25 cellular contexts compared by ENCODE assay signal in the genomic region with DNA sequence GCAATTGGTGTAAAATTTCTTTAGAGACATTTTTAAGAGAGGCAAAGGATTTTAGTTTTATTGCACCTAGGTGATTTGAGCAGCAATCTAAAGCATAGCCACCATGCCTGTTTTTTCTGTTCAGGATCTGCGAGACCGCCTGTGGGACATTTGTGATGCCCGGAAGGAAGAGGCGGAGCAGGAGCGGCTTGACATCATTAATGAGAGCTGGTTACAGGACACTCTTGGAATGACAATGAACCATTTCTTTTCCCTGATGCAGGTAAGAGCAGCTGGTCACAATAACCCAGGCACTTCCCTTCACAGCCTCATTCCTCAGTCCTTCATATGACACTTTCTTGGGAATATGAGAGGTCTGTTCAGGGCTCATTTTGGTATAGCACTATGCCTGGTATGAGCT.
"Had no signal": no experiment of that assay in that cellular context is flagged by ENCODE, and none has a peak within 500 bp of the region (broad histone marks: within the 10 kb centered on the region; RNA-seq: fewer than 3 reads in every experiment).

No MANE protein-coding gene starts in this region.

- H3K4me1 ChIP-seq: breast epithelium, SJSA1 had no signal

- H3K36me3 ChIP-seq: breast epithelium, SJSA1 had no signal

- H3K9me3 ChIP-seq: breast epithelium, SJSA1 had no signal

- H3K27ac Mint-ChIP-seq: activated B cell treated with CpG ODN at 0.5 μM for 24 hours; activated CD4-positive, alpha-beta memory T cell treated with anti-CD3 and anti-CD28 coated beads, Interleukin-2, amount 10 ng/mL, durations not matched to agents 7 days and 5 days; activated CD4-positive, alpha-beta T cell treated with anti-CD3 and anti-CD28 coated beads for 36 hours; activated T-helper 17 cell treated with anti-CD3 and anti-CD28 coated beads, Interleukin-2, amount 50 U/mL, for 72 hours; T-helper 1 cell treated with Interleukin-12 subunit alpha and Interleukin-12 subunit beta and Interleukin-4 antibody, amounts not matched to agents 30 μg/mL and 1 μg/mL, for 36 hours had no signal

- H3K4me3 ChIP-seq: breast epithelium, SJSA1 had no signal

- ATAC-seq: activated CD4-positive, alpha-beta T cell treated with anti-CD3 and anti-CD28 coated beads for 36 hours; activated T-helper 17 cell treated with anti-CD3 and anti-CD28 coated beads, Interleukin-2, amount 50 U/mL, for 72 hours had no signal

- H3K4me3 Mint-ChIP-seq: activated B cell treated with CpG ODN at 0.5 μM for 24 hours; activated CD4-positive, alpha-beta memory T cell treated with anti-CD3 and anti-CD28 coated beads, Interleukin-2, amount 10 ng/mL, durations not matched to agents 7 days and 5 days; activated CD4-positive, alpha-beta T cell treated with anti-CD3 and anti-CD28 coated beads for 36 hours; activated T-helper 17 cell treated with anti-CD3 and anti-CD28 coated beads, Interleukin-2, amount 50 U/mL, for 72 hours; T-helper 1 cell treated with Interleukin-12 subunit alpha and Interleukin-12 subunit beta and Interleukin-4 antibody, amounts not matched to agents 30 μg/mL and 1 μg/mL, for 36 hours had no signal

- H3K4me1 Mint-ChIP-seq: activated B cell treated with CpG ODN at 0.5 μM for 24 hours had no signal

- H3K27me3 Mint-ChIP-seq: activated B cell treated with CpG ODN at 0.5 μM for 24 hours; activated CD4-positive, alpha-beta memory T cell treated with anti-CD3 and anti-CD28 coated beads, Interleukin-2, amount 10 ng/mL, durations not matched to agents 7 days and 5 days; activated CD4-positive, alpha-beta T cell treated with anti-CD3 and anti-CD28 coated beads for 36 hours; activated T-helper 17 cell treated with anti-CD3 and anti-CD28 coated beads, Interleukin-2, amount 50 U/mL, for 72 hours had no signal

- H3K27me3 ChIP-seq: breast epithelium, SJSA1 had no signal

- H3K9me3 Mint-ChIP-seq: activated B cell treated with CpG ODN at 0.5 μM for 24 hours; activated T-helper 17 cell treated with anti-CD3 and anti-CD28 coated beads, Interleukin-2, amount 50 U/mL, for 72 hours had no signal

- DNase-seq: activated B cell treated with CpG ODN at 0.5 μM for 24 hours; activated CD4-positive, alpha-beta memory T cell treated with anti-CD3 and anti-CD28 coated beads, Interleukin-2, amount 10 ng/mL, durations not matched to agents 7 days and 5 days; activated CD4-positive, alpha-beta T cell treated with anti-CD3 and anti-CD28 coated beads for 36 hours; activated CD4-positive, alpha-beta T cell treated with anti-CD3 and anti-CD28 coated beads, Interleukin-2, amount 50 U/mL, for 1 hour; activated gamma-delta T cell treated with Interleukin-2 at 50 U/mL for 16 hours; activated naive CD4-positive, alpha-beta T cell treated with anti-CD3 and anti-CD28 coated beads, Interleukin-2, amount 50 U/mL, for 16 hours; activated T-cell treated with anti-CD3 and anti-CD28 coated beads for 4 hours; activated T-cell treated with anti-CD3 and anti-CD28 coated beads, Interleukin-2, amount 50 U/mL, for 48 hours; aorta; caudate nucleus; KG1; NCI-H1092; NCI-H1417; NCI-H1930; NCI-H345; NCI-H510A; NCI-H526 treated with DMSO at 0.1 percent for 48 hours; NCI-H82; NK-92 treated with Interleukin-12 subunit alpha and Interleukin-12 subunit beta, amount 100 ng/mL, for 24 hours; SHP77; T-helper 9 cell had no signal

- H3K27ac ChIP-seq: breast epithelium, SJSA1 had no signal
